Comparison of ENCODE assay signal across 8 cellular contexts in genomic region chr6:10954590-10955010, GRCh38.
DNase-seq lines count a peak whose midpoint lies in the region; ATAC-seq and TF ChIP-seq lines count a peak whose summit lies in the region.

No MANE protein-coding gene starts in this region.

- no peak overlapping the region for H3K27ac ChIP-seq in AG04450 (ENCODE audit: low read depth, low read length)
- no peak overlapping the region for H3K27ac ChIP-seq in effector memory CD4-positive, alpha-beta T cell (ENCODE audit: insufficient read depth, low read length, poor library complexity, severe bottlenecking)

- ATAC-seq in GM18868 (IDR thresholded peaks at IDR 0.05; ENCODE audit: unreplicated experiment) (peak; percentile 88), HG03139 (IDR thresholded peaks at IDR 0.05; ENCODE audit: unreplicated experiment) (peak; percentile 71)

- POLR2A ChIA-PET in AG04450 (lab: Yijun Ruan, JAX), result interaction anchor here (0.6 to 0.7 kb wide), 2 partner anchors 114 to 1337 kb away, joined by 4 to 6 read pairs; no protein-coding TSS in a partner anchor

- no peaks in the 10 kb centered on the region for H3K36me3 ChIP-seq in effector memory CD4-positive, alpha-beta T cell (ENCODE audit: control insufficient read depth, insufficient read depth, low read length)

- CTCF ChIA-PET in AG04450 (lab: Charles Lee), result interaction anchor here (0.6 to 5.6 kb wide), 42 partner anchors 9 to 627 kb away, joined by 3 to 92 read pairs (median 4); no protein-coding TSS in a partner anchor

- H3K9me3 ChIP-seq in AG04450 (ENCODE audit: control insufficient read depth, insufficient read depth, low read length), result no peaks in the 10 kb centered on the region
- no peaks in the 10 kb centered on the region for H3K9me3 ChIP-seq in effector memory CD4-positive, alpha-beta T cell (ENCODE audit: control insufficient read depth, low read length)

- DNase-seq in AG04450 (ENCODE audit: low read depth, low spot score) (peak; percentile 58), NCI-H526 treated with DMSO at 0.1 percent for 48 hours (lab: John Stamatoyannopoulos, UW) (peak; percentile 60), midbrain (lab: John Stamatoyannopoulos, UW) (peak; percentile 55)
- peak; percentile 82 to 86 for DNase-seq in activated CD4-positive, alpha-beta T cell treated with anti-CD3 and anti-CD28 coated beads, Interleukin-2, amount 50 U/mL, for 48 hours
- DNase-seq in effector memory CD4-positive, alpha-beta T cell, result peak in 2 of 3 donors; percentile 13 to 29
- DNase-seq in stimulated activated CD8-positive, alpha-beta memory T cell treated with anti-CD3 and anti-CD28 coated beads, Interleukin-4, amount 100 ng/mL, for 48 hours, result peak; percentile 87

- no peak overlapping the region for H3K4me3 ChIP-seq in AG04450 (ENCODE audit: low read depth, low read length)
- no peak overlapping the region for H3K4me3 ChIP-seq in effector memory CD4-positive, alpha-beta T cell (ENCODE audit: insufficient read depth, low read depth, low read length, poor library complexity, severe bottlenecking)

- no peaks in the 10 kb centered on the region for H3K27me3 ChIP-seq in AG04450 (ENCODE audit: control insufficient read depth, insufficient read depth, low read length)
- no peaks in the 10 kb centered on the region for H3K27me3 ChIP-seq in effector memory CD4-positive, alpha-beta T cell (replicated peaks; ENCODE audit: control insufficient read depth, insufficient read depth, low read length, poor library complexity, severe bottlenecking)

- TF ChIP-seq CTCF in AG04450 (IDR thresholded peaks at IDR 0.05; ENCODE audit: low read depth, low read length), result peak; percentile 86

- no peaks in the 10 kb centered on the region for H3K4me1 ChIP-seq in effector memory CD4-positive, alpha-beta T cell (ENCODE audit: control insufficient read depth, insufficient read depth, low read length, poor library complexity, severe bottlenecking)

Comparison
In these comparisons a context has a peak if more than half of its experiments do, and no peak if none do; other contexts are left out.
1. DNase-seq: peak in every context shown above with its lines; median percentile 87 in stimulated activated CD8-positive, alpha-beta memory T cell treated with anti-CD3 and anti-CD28 coated beads, Interleukin-4, amount 100 ng/mL, for 48 hours; 84 in activated CD4-positive, alpha-beta T cell treated with anti-CD3 and anti-CD28 coated beads, Interleukin-2, amount 50 U/mL, for 48 hours; 60 in NCI-H526 treated with DMSO at 0.1 percent for 48 hours; 58 in AG04450; 55 in midbrain; 21 in effector memory CD4-positive, alpha-beta T cell.